1 cellular context compared by ENCODE assay signal in genomic region chr17:9672691-9673090, GRCh38.
TF ChIP-seq lines count a peak whose summit lies in the region.

No MANE protein-coding gene starts in this region.

TF ChIP-seq in WTC11, 78 proteins besides CTCF, POLR2A, EP300 and RAD21 (continued from another document):
- no peak for TF ChIP-seq ZNF425 (CRISPR knock-in tag; conservative IDR thresholded peaks at IDR 0.05)
- no peak for TF ChIP-seq CBFB (CRISPR knock-in tag; IDR thresholded peaks at IDR 0.05; ENCODE audit: low read depth)
- no peak for TF ChIP-seq GTF2I (CRISPR knock-in tag; conservative IDR thresholded peaks at IDR 0.05)
- TF ChIP-seq TEAD4 (CRISPR knock-in tag; IDR thresholded peaks at IDR 0.05): no peak
- no peak for TF ChIP-seq ZNF263 (CRISPR knock-in tag; IDR thresholded peaks at IDR 0.05; ENCODE audit: low read depth)
- no peak for TF ChIP-seq RELA (CRISPR knock-in tag; IDR thresholded peaks at IDR 0.05; ENCODE audit: borderline replicate concordance)
